ENCODE assay signal across 17 cellular contexts in the genomic region with DNA sequence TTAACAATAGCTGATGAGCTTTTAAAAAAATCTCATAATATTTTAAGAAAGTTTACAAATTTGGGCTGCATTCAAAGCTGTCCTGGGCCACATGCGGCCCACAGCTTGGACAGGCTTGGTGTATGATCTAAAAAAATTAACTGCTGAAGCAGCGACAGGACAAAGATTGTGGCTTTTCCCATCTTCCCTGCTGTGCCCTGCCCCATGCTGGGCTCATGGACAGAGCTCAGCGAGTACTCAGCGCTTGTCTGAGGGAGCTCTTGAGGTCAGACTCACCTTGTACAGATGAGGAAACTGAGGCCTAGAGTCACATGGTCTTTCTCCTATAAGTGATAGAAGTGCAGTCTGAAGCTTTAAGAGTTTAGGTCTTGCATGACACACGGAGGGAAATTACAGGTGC. TPM values are rescaled to one million over a fixed set of nuclear protein-coding genes. Genes with fewer than 3 reads are reported as not detected.
A peak's percentile ranks its signal among the peaks of the same experiment; 100 is the strongest.
DNase-seq lines count a peak whose midpoint lies in the region; ATAC-seq and TF ChIP-seq lines count a peak whose summit lies in the region.
"Had no signal": no experiment of that assay in that cellular context is flagged by ENCODE, and none has a peak within 500 bp of the region (broad histone marks: within the 10 kb centered on the region; RNA-seq: fewer than 3 reads in every experiment).

No MANE protein-coding gene starts in this region.

- ATAC-seq in WTC11 (no peak), upper lobe of right lung (no peak), psoas muscle (no peak)
- ATAC-seq: lower lobe of right lung had no signal

- CTCF ChIA-PET in WTC11 (lab: Charles Lee), result interaction anchor here (1.0 to 5.0 kb wide), 4 partner anchors 22 to 109 kb away, joined by 3 to 33 read pairs (median 8); no protein-coding TSS in a partner anchor

- intact Hi-C loops in left ventricle myocardium inferior (cut with micrococcal nuclease) (no loop called here), cardiac septum (cut with DNase I) (no loop called here), upper lobe of right lung (cut with DNase I) (no loop called here), psoas muscle (cut with DNase I) (no loop called here)

- TF ChIP-seq CTCF in left ventricle myocardium inferior (IDR thresholded peaks at IDR 0.05; ENCODE audit: borderline replicate concordance), result no peak
- TF ChIP-seq CTCF in WTC11 (IDR thresholded peaks at IDR 0.05), result no peak
- TF ChIP-seq CTCF in upper lobe of right lung (IDR thresholded peaks at IDR 0.05), result no peak
- no peak for TF ChIP-seq CTCF in psoas muscle (IDR thresholded peaks at IDR 0.05)
- TF ChIP-seq CTCF in WERI-Rb-1 (IDR thresholded peaks at IDR 0.05; ENCODE audit: low read depth, low read length), result no peak

- H3K27ac Mint-ChIP-seq in WTC11, result no peak overlapping the region

- no peak for DNase-seq in left ventricle myocardium inferior
- no peak for DNase-seq in cardiac septum (ENCODE audit: low spot score)
- no peak for DNase-seq in WTC11 (ENCODE audit: low spot score)
- no peak for DNase-seq in effector memory CD4-positive, alpha-beta T cell
- no peak for DNase-seq in upper lobe of right lung
- no peak for DNase-seq in psoas muscle
- DNase-seq in stimulated activated CD4-positive, alpha-beta T cell treated with anti-CD3 and anti-CD28 coated beads, Interleukin-4, amount 100 ng/mL, for 4 hours, result no peak
- DNase-seq in WERI-Rb-1, result no peak
- DNase-seq: amygdala; effector CD8-positive, alpha-beta T cell; heart left ventricle; KBM-7; lower lobe of right lung; NCI-H1048; NCI-H2029 treated with DMSO at 0.1 percent for 48 hours; NCI-H446 treated with DMSO at 0.1 percent for 48 hours had no signal

- H3K4me1 ChIP-seq in left ventricle myocardium inferior (peaks cover 31% of the 10 kb centered on the region), upper lobe of right lung (peaks cover 46% of the 10 kb centered on the region), psoas muscle (no peaks in the 10 kb centered on the region)
- peaks cover 96% of the 10 kb centered on the region for H3K4me1 ChIP-seq in effector memory CD4-positive, alpha-beta T cell (ENCODE audit: control insufficient read depth, insufficient read depth, low read length, poor library complexity, severe bottlenecking)
- H3K4me1 ChIP-seq: parathyroid adenoma had no signal

- H3K27me3 ChIP-seq in left ventricle myocardium inferior (ENCODE audit: low read depth) (no peaks in the 10 kb centered on the region), upper lobe of right lung (no peaks in the 10 kb centered on the region), psoas muscle (ENCODE audit: insufficient read depth in 3 of 3, low read length in 2 of 3) (no peaks in the 10 kb centered on the region), WERI-Rb-1 (ENCODE audit: insufficient read depth, low read depth, severe bottlenecking) (no peaks in the 10 kb centered on the region)
- H3K27me3 ChIP-seq in effector memory CD4-positive, alpha-beta T cell (replicated peaks; ENCODE audit: control insufficient read depth, insufficient read depth, low read length, poor library complexity, severe bottlenecking), result no peaks in the 10 kb centered on the region
- H3K27me3 ChIP-seq: heart left ventricle had no signal

- no peaks in the 10 kb centered on the region for H3K27me3 Mint-ChIP-seq in WTC11 (ENCODE audit: low read depth)

- no peak overlapping the region for H3K4me3 Mint-ChIP-seq in WTC11

- POLR2A ChIA-PET in WTC11 (lab: Charles Lee), result no interaction called here

- H3K27ac ChIP-seq in left ventricle myocardium inferior (replicated peaks) (peak overlapping the region; percentile 21), upper lobe of right lung (peak overlapping the region; percentile 63), psoas muscle (no peak overlapping the region), WERI-Rb-1 (no peak overlapping the region)
- peak overlapping the region; percentile 90 for H3K27ac ChIP-seq in effector memory CD4-positive, alpha-beta T cell (ENCODE audit: insufficient read depth, low read length, poor library complexity, severe bottlenecking)
- H3K27ac ChIP-seq: parathyroid adenoma had no signal

- H3K9me3 ChIP-seq in left ventricle myocardium inferior (replicated peaks) (no peaks in the 10 kb centered on the region), upper lobe of right lung (no peaks in the 10 kb centered on the region), psoas muscle (no peaks in the 10 kb centered on the region), WERI-Rb-1 (ENCODE audit: severe bottlenecking) (no peaks in the 10 kb centered on the region)
- H3K9me3 ChIP-seq in effector memory CD4-positive, alpha-beta T cell (ENCODE audit: control insufficient read depth, low read length), result no peaks in the 10 kb centered on the region
- H3K9me3 ChIP-seq: heart left ventricle, lower lobe of right lung had no signal

- peaks cover 25% of the 10 kb centered on the region for H3K4me1 Mint-ChIP-seq in WTC11

- H3K36me3 Mint-ChIP-seq in WTC11, result no peaks in the 10 kb centered on the region

- no peak overlapping the region for H3K4me3 ChIP-seq in left ventricle myocardium inferior
- H3K4me3 ChIP-seq in effector memory CD4-positive, alpha-beta T cell (ENCODE audit: insufficient read depth, low read depth, low read length, poor library complexity, severe bottlenecking), result no peak overlapping the region
- H3K4me3 ChIP-seq in upper lobe of right lung, result no peak overlapping the region
- H3K4me3 ChIP-seq in psoas muscle, result no peak overlapping the region
- no peak overlapping the region for H3K4me3 ChIP-seq in WERI-Rb-1 (ENCODE audit: low read depth, low read length)
- H3K4me3 ChIP-seq: lower lobe of right lung had no signal

- no peaks in the 10 kb centered on the region; the same call in 1 of the 2 replicates for H3K9me3 Mint-ChIP-seq in WTC11

- H3K36me3 ChIP-seq in left ventricle myocardium inferior (peaks cover 7% of the 10 kb centered on the region), upper lobe of right lung (peaks cover 9% of the 10 kb centered on the region), psoas muscle (ENCODE audit: insufficient read depth in 1 of 2, low read depth in 1 of 2) (peaks cover 0 to 9% of the 10 kb centered on the region in 2 donors), WERI-Rb-1 (peaks cover 10% of the 10 kb centered on the region)
- peaks cover 33% of the 10 kb centered on the region for H3K36me3 ChIP-seq in effector memory CD4-positive, alpha-beta T cell (ENCODE audit: control insufficient read depth, insufficient read depth, low read length)

- 79 to 96% (median 85%) methylated on average over 5 of the region's 5 CpGs for WGBS in psoas muscle, 3 donors

TF ChIP-seq in WTC11, 78 proteins besides CTCF, POLR2A, EP300 and RAD21:
- TF ChIP-seq, protein P1, sequence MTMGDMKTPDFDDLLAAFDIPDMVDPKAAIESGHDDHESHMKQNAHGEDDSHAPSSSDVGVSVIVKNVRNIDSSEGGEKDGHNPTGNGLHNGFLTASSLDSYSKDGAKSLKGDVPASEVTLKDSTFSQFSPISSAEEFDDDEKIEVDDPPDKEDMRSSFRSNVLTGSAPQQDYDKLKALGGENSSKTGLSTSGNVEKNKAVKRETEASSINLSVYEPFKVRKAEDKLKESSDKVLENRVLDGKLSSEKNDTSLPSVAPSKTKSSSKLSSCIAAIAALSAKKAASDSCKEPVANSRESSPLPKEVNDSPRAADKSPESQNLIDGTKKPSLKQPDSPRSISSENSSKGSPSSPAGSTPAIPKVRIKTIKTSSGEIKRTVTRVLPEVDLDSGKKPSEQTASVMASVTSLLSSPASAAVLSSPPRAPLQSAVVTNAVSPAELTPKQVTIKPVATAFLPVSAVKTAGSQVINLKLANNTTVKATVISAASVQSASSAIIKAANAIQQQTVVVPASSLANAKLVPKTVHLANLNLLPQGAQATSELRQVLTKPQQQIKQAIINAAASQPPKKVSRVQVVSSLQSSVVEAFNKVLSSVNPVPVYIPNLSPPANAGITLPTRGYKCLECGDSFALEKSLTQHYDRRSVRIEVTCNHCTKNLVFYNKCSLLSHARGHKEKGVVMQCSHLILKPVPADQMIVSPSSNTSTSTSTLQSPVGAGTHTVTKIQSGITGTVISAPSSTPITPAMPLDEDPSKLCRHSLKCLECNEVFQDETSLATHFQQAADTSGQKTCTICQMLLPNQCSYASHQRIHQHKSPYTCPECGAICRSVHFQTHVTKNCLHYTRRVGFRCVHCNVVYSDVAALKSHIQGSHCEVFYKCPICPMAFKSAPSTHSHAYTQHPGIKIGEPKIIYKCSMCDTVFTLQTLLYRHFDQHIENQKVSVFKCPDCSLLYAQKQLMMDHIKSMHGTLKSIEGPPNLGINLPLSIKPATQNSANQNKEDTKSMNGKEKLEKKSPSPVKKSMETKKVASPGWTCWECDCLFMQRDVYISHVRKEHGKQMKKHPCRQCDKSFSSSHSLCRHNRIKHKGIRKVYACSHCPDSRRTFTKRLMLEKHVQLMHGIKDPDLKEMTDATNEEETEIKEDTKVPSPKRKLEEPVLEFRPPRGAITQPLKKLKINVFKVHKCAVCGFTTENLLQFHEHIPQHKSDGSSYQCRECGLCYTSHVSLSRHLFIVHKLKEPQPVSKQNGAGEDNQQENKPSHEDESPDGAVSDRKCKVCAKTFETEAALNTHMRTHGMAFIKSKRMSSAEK (CRISPR knock-in tag; IDR thresholded peaks at IDR 0.05; ENCODE audit: borderline replicate concordance), result no peak
- 0 out of 2 replicates have a peak, but pooled peaks have one; percentile 21 for TF ChIP-seq ZNF423 (CRISPR knock-in tag; IDR thresholded peaks at IDR 0.05)

RNA-seq across cellular contexts. Expression of gene EVL, which starts 15.0 kb away (rescaled TPM):
- 39.7 TPM for total RNA-seq in left ventricle myocardium inferior
- 46.3 TPM for total RNA-seq in cardiac septum
- total RNA-seq in WTC11 (2021), result 60.8 to 62.3 TPM (median 61.5 TPM) in 3 replicates
- 206 TPM for total RNA-seq in upper lobe of right lung
- 10 to 100 TPM; 14.9 to 30.4 (median 25.0) TPM for total RNA-seq in psoas muscle
- polyA plus RNA-seq in psoas muscle, result 10 to 100 TPM in 2 of 3 donors, 1 to 10 TPM in 1; 9.6 to 17.1 (median 10.6) TPM

Comparison
In these comparisons a context has a peak if more than half of its experiments do, and no peak if none do; other contexts are left out.
1. H3K27ac ChIP-seq: peak in left ventricle myocardium inferior (single experiment), effector memory CD4-positive, alpha-beta T cell (single experiment) and upper lobe of right lung (single experiment); none in psoas muscle (single experiment) and WERI-Rb-1 (single experiment).